7 cellular contexts compared by ENCODE assay signal in the genomic region with DNA sequence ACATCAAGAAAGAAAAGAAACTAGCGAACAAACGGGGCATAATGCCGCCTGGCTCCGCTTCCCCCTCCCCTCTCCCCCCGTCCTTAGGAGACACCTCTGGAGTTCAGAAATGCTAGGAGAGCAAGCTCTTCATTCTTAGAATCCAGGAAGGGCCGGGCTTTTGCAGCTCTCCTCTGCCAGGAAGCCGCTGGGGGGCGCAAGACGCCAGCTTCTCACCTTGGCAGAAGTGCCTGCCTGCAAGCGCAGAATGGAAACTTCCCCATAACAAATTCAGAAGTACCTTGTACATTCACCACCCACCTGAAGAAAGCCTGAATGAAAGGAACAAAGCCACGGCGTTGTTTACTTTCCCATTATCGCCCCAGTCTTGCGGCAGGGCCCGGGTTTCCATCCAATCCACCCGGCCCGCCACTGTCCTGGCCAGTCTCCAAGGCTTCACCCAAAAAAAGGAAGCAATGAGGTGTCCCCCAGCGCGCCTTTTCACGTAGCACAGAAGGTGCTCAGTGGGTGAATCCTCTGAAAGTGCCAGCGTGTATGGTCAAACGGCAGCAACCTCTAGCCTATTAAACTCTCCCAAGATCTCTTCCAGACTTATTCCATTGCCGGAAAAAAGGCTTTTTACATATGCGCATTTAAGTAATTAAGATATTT.
A peak's percentile ranks its signal among the peaks of the same experiment; 100 is the strongest.
DNase-seq lines count a peak whose midpoint lies in the region; ATAC-seq and TF ChIP-seq lines count a peak whose summit lies in the region.

No MANE protein-coding gene starts in this region.

- H3K4me3 ChIP-seq in NB4 (ENCODE audit: low read depth, low read length) = no peak overlapping the region
- peak overlapping the region; percentile 75 for H3K4me3 ChIP-seq in SK-N-MC

- DNase-seq in NB4 (ENCODE audit: low read depth) (peak; percentile 88), SK-N-MC (ENCODE audit: low read depth, low spot score) (peak; percentile 52), glomerular visceral epithelial cell (ENCODE audit: extremely low spot score) (peak; percentile 79), non-pigmented ciliary epithelial cell (ENCODE audit: low read depth) (peak; percentile 41), stromal cell of bone marrow (ENCODE audit: low read depth) (peak; percentile 49)
- DNase-seq in activated naive CD4-positive, alpha-beta T cell treated with anti-CD3 and anti-CD28 coated beads, Interleukin-2, amount 10 ng/mL, durations not matched to agents 7 days and 5 days = peak; percentile 92

- H3K9ac ChIP-seq in SK-N-MC (ENCODE audit: insufficient read length) = no peak overlapping the region

- peak overlapping the region; percentile 34 for H3K27ac Mint-ChIP-seq in activated naive CD4-positive, alpha-beta T cell treated with anti-CD3 and anti-CD28 coated beads, Interleukin-2, amount 10 ng/mL, durations not matched to agents 7 days and 5 days

- H3K4me1 Mint-ChIP-seq in activated naive CD4-positive, alpha-beta T cell treated with anti-CD3 and anti-CD28 coated beads, Interleukin-2, amount 10 ng/mL, durations not matched to agents 7 days and 5 days = peaks cover 39% of the 10 kb centered on the region

- TF ChIP-seq CTCF in NB4 (IDR thresholded peaks at IDR 0.05; ENCODE audit: low read depth, low read length) = peak; percentile 90

- no peak overlapping the region for H3K27ac ChIP-seq in SK-N-MC

- H3K36me3 ChIP-seq in SK-N-MC (ENCODE audit: insufficient read depth, low read length) = no peaks in the 10 kb centered on the region

- no peaks in the 10 kb centered on the region for H3K9me3 ChIP-seq in SK-N-MC (ENCODE audit: low read depth, low read length)

- peak; percentile 43 for ATAC-seq in GM18867 (IDR thresholded peaks at IDR 0.05; ENCODE audit: unreplicated experiment)

- H3K9me3 Mint-ChIP-seq in activated naive CD4-positive, alpha-beta T cell treated with anti-CD3 and anti-CD28 coated beads, Interleukin-2, amount 10 ng/mL, durations not matched to agents 7 days and 5 days = no peaks in the 10 kb centered on the region

- peak overlapping the region; percentile 69 for H3K4me3 Mint-ChIP-seq in activated naive CD4-positive, alpha-beta T cell treated with anti-CD3 and anti-CD28 coated beads, Interleukin-2, amount 10 ng/mL, durations not matched to agents 7 days and 5 days

- TF ChIP-seq POLR2A in NB4 (IDR thresholded peaks at IDR 0.05; ENCODE audit: extremely low read depth, insufficient read length) = no peak

- CTCF ChIA-PET in activated naive CD4-positive, alpha-beta T cell treated with anti-CD3 and anti-CD28 coated beads, Interleukin-2, amount 10 ng/mL, durations not matched to agents 7 days and 5 days (lab: Charles Lee) = interaction anchor here (0.6 to 6.3 kb wide), 59 partner anchors 10 to 632 kb away, joined by 3 to 171 read pairs (median 4); no protein-coding TSS in a partner anchor

- H3K27me3 Mint-ChIP-seq in activated naive CD4-positive, alpha-beta T cell treated with anti-CD3 and anti-CD28 coated beads, Interleukin-2, amount 10 ng/mL, durations not matched to agents 7 days and 5 days = peaks cover 73% of the 10 kb centered on the region

- no peaks in the 10 kb centered on the region for H3K36me3 Mint-ChIP-seq in activated naive CD4-positive, alpha-beta T cell treated with anti-CD3 and anti-CD28 coated beads, Interleukin-2, amount 10 ng/mL, durations not matched to agents 7 days and 5 days

Comparison
In these comparisons a context has a peak if more than half of its experiments do, and no peak if none do; other contexts are left out.
1. DNase-seq: peak in every context shown above with its lines; median percentile 92 in activated naive CD4-positive, alpha-beta T cell treated with anti-CD3 and anti-CD28 coated beads, Interleukin-2, amount 10 ng/mL, durations not matched to agents 7 days and 5 days; 88 in NB4; 79 in glomerular visceral epithelial cell; 52 in SK-N-MC; 49 in stromal cell of bone marrow; 41 in non-pigmented ciliary epithelial cell.